ENCODE assay signal across 15 cellular contexts in genomic region chr14:23561873-23562821, GRCh38. TPM values are rescaled to one million over a fixed set of nuclear protein-coding genes. Genes with fewer than 3 reads are reported as not detected.
A peak's percentile ranks its signal among the peaks of the same experiment; 100 is the strongest.
DNase-seq lines count a peak whose midpoint lies in the region; ATAC-seq, FAIRE-seq and TF ChIP-seq lines count a peak whose summit lies in the region.
"Had no signal": no experiment of that assay in that cellular context is flagged by ENCODE, and none has a peak within 500 bp of the region (broad histone marks: within the 10 kb centered on the region; RNA-seq: fewer than 3 reads in every experiment).

No MANE protein-coding gene starts in this region.

- no peak for ATAC-seq in A549
- ATAC-seq in HG03095 (IDR thresholded peaks at IDR 0.05; ENCODE audit: unreplicated experiment), result no peak
- ATAC-seq in GM19397 (IDR thresholded peaks at IDR 0.05; ENCODE audit: unreplicated experiment), result no peak
- ATAC-seq in HG03280 (IDR thresholded peaks at IDR 0.05; ENCODE audit: unreplicated experiment), result no peak

- CTCF ChIA-PET in A549 (lab: Yijun Ruan, JAX), result interaction anchor here (0.6 to 19.0 kb wide), 23 partner anchors 10 to 529 kb away, joined by 3 to 553 read pairs (median 3); partner anchors contain the start of genes NGDN and ZFHX2

- 83% methylated on average over 14 of the region's 15 CpGs for WGBS in A549 (ENCODE audit: missing lambda C conversion rate)

- H3K4me3 ChIP-seq in A549, result no peak overlapping the region
- no peak overlapping the region for H3K4me3 ChIP-seq in bronchial epithelial cell (ENCODE audit: low read depth, low read length)
- H3K4me3 ChIP-seq: BLaER1, hepatocyte, Peyer's patch had no signal

- no peak for TF ChIP-seq RAD21 in A549 (conservative IDR thresholded peaks at IDR 0.05 in 1 of 2, IDR thresholded peaks at IDR 0.05 in 1 of 2)

- peak; percentile 22 for TF ChIP-seq POLR2A in A549 (IDR thresholded peaks at IDR 0.05; ENCODE audit: low read length)

- no peak for FAIRE-seq in A549 (lab: Jason Lieb, UNC)
- FAIRE-seq in bronchial epithelial cell (lab: Jason Lieb, UNC), result no peak

- TF ChIP-seq EP300 in A549 (IDR thresholded peaks at IDR 0.05), result no peak

- H3K27me3 ChIP-seq in bronchial epithelial cell (ENCODE audit: control insufficient read depth, insufficient read depth, low read length), result no peaks in the 10 kb centered on the region
- H3K27me3 ChIP-seq: BLaER1, hepatocyte, Peyer's patch had no signal

- H3K4me2 ChIP-seq in A549, result no peak overlapping the region
- H3K4me2 ChIP-seq: BLaER1, hepatocyte had no signal

- H3K9me3 ChIP-seq in A549, result no peaks in the 10 kb centered on the region
- H3K9me3 ChIP-seq: BLaER1, Peyer's patch had no signal

- POLR2A ChIA-PET in A549 (lab: Yijun Ruan, JAX), result interaction anchor here (1.0 kb wide), 1 partner anchor 88 kb away, joined by 14 read pairs; no protein-coding TSS in a partner anchor

- peaks cover 44% of the 10 kb centered on the region for H3K36me3 ChIP-seq in bronchial epithelial cell (ENCODE audit: control insufficient read depth, insufficient read depth, low read length)

- TF ChIP-seq CTCF in A549 (IDR thresholded peaks at IDR 0.05) (no peak), bronchial epithelial cell (IDR thresholded peaks at IDR 0.05; ENCODE audit: insufficient read depth, low read length, severe bottlenecking) (peak; percentile 2)

- peaks cover 14% of the 10 kb centered on the region; the same call in 2 of the 3 replicates for H3K4me1 ChIP-seq in A549

- DNase-seq in A549 (ENCODE audit: low read depth in 1 of 2, low spot score in 1 of 2) (no peak), H4 (ENCODE audit: low spot score) (peak; percentile 99), bronchial epithelial cell (ENCODE audit: low read depth) (no peak), myocyte (ENCODE audit: low read depth) (peak; percentile 44), NCI-H748 treated with DMSO at 0.1 percent for 48 hours (lab: John Stamatoyannopoulos, UW) (no peak)
- DNase-seq: kidney glomerular epithelial cell had no signal

- H3K27ac ChIP-seq in A549, result no peak overlapping the region
- H3K27ac ChIP-seq: BLaER1, hepatocyte, Peyer's patch had no signal

TF ChIP-seq in A549, 52 proteins besides CTCF, POLR2A, EP300 and RAD21:
- TF ChIP-seq CEBPB (IDR thresholded peaks at IDR 0.05) (no peak), CBX8 (IDR thresholded peaks at IDR 0.05) (no peak)
- TF ChIP-seq, protein P1, sequence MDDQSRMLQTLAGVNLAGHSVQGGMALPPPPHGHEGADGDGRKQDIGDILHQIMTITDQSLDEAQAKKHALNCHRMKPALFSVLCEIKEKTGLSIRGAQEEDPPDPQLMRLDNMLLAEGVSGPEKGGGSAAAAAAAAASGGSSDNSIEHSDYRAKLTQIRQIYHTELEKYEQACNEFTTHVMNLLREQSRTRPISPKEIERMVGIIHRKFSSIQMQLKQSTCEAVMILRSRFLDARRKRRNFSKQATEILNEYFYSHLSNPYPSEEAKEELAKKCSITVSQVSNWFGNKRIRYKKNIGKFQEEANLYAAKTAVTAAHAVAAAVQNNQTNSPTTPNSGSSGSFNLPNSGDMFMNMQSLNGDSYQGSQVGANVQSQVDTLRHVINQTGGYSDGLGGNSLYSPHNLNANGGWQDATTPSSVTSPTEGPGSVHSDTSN (IDR thresholded peaks at IDR 0.05), result 0 out of 2 replicates have a peak, but pooled peaks have one; percentile 26

RNA-seq across cellular contexts. Expression of gene AP1G2, which starts 5.4 kb away (rescaled TPM):
- polyA plus RNA-seq in A549 (2011; rRNA removed) (83.7 and 122 TPM in 2 replicates), A549 (2017; fragmentation: RNase III; extraction: RNeasy Plus Mini Kit Qiagen cat#74134 plus additional on column Dnase treatment) (60.3 to 83.9 TPM (median 80.6 TPM) in 3 replicates)
- 110 and 119 TPM in 2 replicates for polyA plus RNA-seq in A549 (2012; cell fraction: cytosol; rRNA removed)
- polyA plus RNA-seq in A549 (2012; cell fraction: nucleus; rRNA removed), result 819 and 947 TPM in 2 replicates
- 151 and 171 TPM in 2 replicates for polyA minus RNA-seq in A549 (2011; rRNA and poly(A)+ RNA removed)
- 0.06 and 0.43 TPM in 2 replicates for total RNA-seq in H4 (2014; rRNA removed; shearing (Covaris generic))
- total RNA-seq in bronchial epithelial cell (40.5 and 44.4 TPM in 2 replicates), myocyte (10.0 and 10.2 TPM in 2 replicates)
- polyA plus RNA-seq in myocyte (2012), result 18.9 TPM

RNA-seq across cellular contexts. Expression of gene THTPA, which starts 6.1 kb away (rescaled TPM):
- polyA plus RNA-seq in A549 (2011; rRNA removed) (8.1 and 15.3 TPM in 2 replicates), A549 (2017; fragmentation: RNase III; extraction: RNeasy Plus Mini Kit Qiagen cat#74134 plus additional on column Dnase treatment) (21.0 to 24.0 TPM (median 23.9 TPM) in 3 replicates)
- 15.3 and 16.9 TPM in 2 replicates for polyA plus RNA-seq in A549 (2012; cell fraction: cytosol; rRNA removed)
- polyA plus RNA-seq in A549 (2012; cell fraction: nucleus; rRNA removed), result 20.6 and 26.5 TPM in 2 replicates
- 12.2 and 12.5 TPM in 2 replicates for polyA minus RNA-seq in A549 (2011; rRNA and poly(A)+ RNA removed)
- total RNA-seq in H4 (2014; rRNA removed; shearing (Covaris generic)), result 4.0 and 11.8 TPM in 2 replicates
- total RNA-seq in bronchial epithelial cell (3.6 and 4.5 TPM in 2 replicates), myocyte (31.6 and 42.1 TPM in 2 replicates)
- 30.8 TPM for polyA plus RNA-seq in myocyte (2012)

RNA-seq across cellular contexts. Expression of gene ZFHX2, which starts 10.6 kb away (rescaled TPM):
- polyA plus RNA-seq in A549 (2011; rRNA removed) (0.34 and 0.66 TPM in 2 replicates), A549 (2017; fragmentation: RNase III; extraction: RNeasy Plus Mini Kit Qiagen cat#74134 plus additional on column Dnase treatment) (0.88 to 1.3 TPM (median 1.1 TPM) in 3 replicates)
- polyA plus RNA-seq in A549 (2012; cell fraction: cytosol; rRNA removed), result 0.12 and 0.19 TPM in 2 replicates
- 0.42 TPM in 2 replicates for polyA plus RNA-seq in A549 (2012; cell fraction: nucleus; rRNA removed)
- polyA minus RNA-seq in A549 (2011; rRNA and poly(A)+ RNA removed), result 0.79 and 1.5 TPM in 2 replicates
- 0.02 and 0.10 TPM in 2 replicates for total RNA-seq in H4 (2014; rRNA removed; shearing (Covaris generic))
- total RNA-seq in bronchial epithelial cell (0.13 and 0.26 TPM in 2 replicates), myocyte (0.05 and 0.31 TPM in 2 replicates)
- 1.9 TPM for polyA plus RNA-seq in myocyte (2012)

RNA-seq across cellular contexts. Expression of gene JPH4, which starts 16.4 kb away (rescaled TPM):
- polyA plus RNA-seq in A549 (2011; rRNA removed) (0.03 and 0.05 TPM in 2 replicates), A549 (2017; fragmentation: RNase III; extraction: RNeasy Plus Mini Kit Qiagen cat#74134 plus additional on column Dnase treatment) (0.03 TPM in 1 of 3 replicates, not detected in the others)
- polyA plus RNA-seq in A549 (2012; cell fraction: cytosol; rRNA removed), result 0.01 and 0.03 TPM in 2 replicates
- polyA plus RNA-seq in A549 (2012; cell fraction: nucleus; rRNA removed), result 0.06 and 0.11 TPM in 2 replicates
- 0.04 and 0.10 TPM in 2 replicates for polyA minus RNA-seq in A549 (2011; rRNA and poly(A)+ RNA removed)
- not detected in 2 replicates for total RNA-seq in H4 (2014; rRNA removed; shearing (Covaris generic))
- total RNA-seq in bronchial epithelial cell (not detected in 2 replicates), myocyte (not detected in 2 replicates)
- 0.04 TPM for polyA plus RNA-seq in myocyte (2012)
- total RNA-seq: activated T-helper 1 cell treated with anti-CD3 and anti-CD28 coated beads, Interleukin-12 subunit alpha, Interleukin-12 subunit beta, Interleukin-2, Interleukin-4 antibody, amounts not matched to agents 30 ng/mL and 10 ng/mL and 1 ng/mL, durations not matched to agents 14 hours and 24 hours and 36 hours; HT-29; progenitor cell of endocrine pancreas had no signal

Comparison
In these comparisons a context has a peak if more than half of its experiments do, and no peak if none do; other contexts are left out.
1. DNase-seq: peak in H4 (single experiment) and myocyte (single experiment); none in A549 (0 of 2), bronchial epithelial cell (single experiment) and NCI-H748 treated with DMSO at 0.1 percent for 48 hours (single experiment).